10 cellular contexts compared by ENCODE assay signal in the genomic region with DNA sequence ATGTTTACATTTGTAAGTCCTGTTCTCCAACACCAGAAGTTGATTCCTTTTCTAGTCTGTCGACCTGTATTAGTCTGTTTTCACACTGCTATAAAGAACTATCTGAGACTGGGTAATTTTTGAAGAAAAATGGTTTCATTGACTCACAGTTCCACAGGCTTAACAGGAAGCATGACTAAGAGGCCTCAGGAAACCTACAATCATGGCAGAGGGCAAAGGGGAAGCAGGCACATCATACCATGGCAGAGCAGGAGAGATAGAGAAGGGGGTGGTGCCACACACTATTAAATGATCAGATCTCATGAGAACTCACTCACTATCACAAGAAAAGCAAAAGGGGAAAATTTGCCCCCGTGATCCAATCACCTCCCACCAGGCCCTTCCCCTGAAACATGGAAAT.
DNase-seq lines count a peak whose midpoint lies in the region; ATAC-seq and TF ChIP-seq lines count a peak whose summit lies in the region.
"Had no signal": no experiment of that assay in that cellular context is flagged by ENCODE, and none has a peak within 500 bp of the region (broad histone marks: within the 10 kb centered on the region; RNA-seq: fewer than 3 reads in every experiment).

No MANE protein-coding gene starts in this region.

- no peak overlapping the region for H3K4me3 ChIP-seq in astrocyte of the spinal cord (ENCODE audit: low read depth, low read length)
- H3K4me3 ChIP-seq: uterus had no signal

- in situ Hi-C loops in astrocyte of the spinal cord (cut with HindIII; ENCODE audit: low sequenced_read_pairs) = no loop called here
- in situ Hi-C loops in GM13977 (cut with MboI; ENCODE audit: low pct_unique_long_range_greater_than_20kb, low sequenced_read_pairs, unreplicated experiment) = no loop called here

- ATAC-seq in left lobe of liver (no peak), GM21737 (IDR thresholded peaks at IDR 0.05; ENCODE audit: unreplicated experiment) (no peak)

- DNase-seq in activated CD4-positive, alpha-beta T cell treated with anti-CD3 and anti-CD28 coated beads for 48 hours = peak; percentile 41
- DNase-seq in activated CD4-positive, alpha-beta T cell treated with anti-CD3 and anti-CD28 coated beads, Interleukin-2, amount 50 U/mL, for 4 hours = no peak
- peak; percentile 88 for DNase-seq in MV-4-11 (lab: John Stamatoyannopoulos, UW)
- peak; percentile 48 for DNase-seq in astrocyte of the spinal cord (ENCODE audit: low read depth, low spot score)
- no peak for DNase-seq in osteocyte (ENCODE audit: extremely low spot score, unreplicated experiment)
- DNase-seq in left lobe of liver (ENCODE audit: low spot score) = no peak
- no peak for DNase-seq in GM13977 (ENCODE audit: low spot score)
- DNase-seq: NCI-H2081, uterus had no signal

- no peaks in the 10 kb centered on the region for H3K27me3 Mint-ChIP-seq in osteocyte (ENCODE audit: unreplicated experiment)

- H3K4me1 Mint-ChIP-seq in osteocyte (ENCODE audit: unreplicated experiment) = peaks cover 36% of the 10 kb centered on the region

- no peak overlapping the region for H3K4me3 Mint-ChIP-seq in osteocyte (ENCODE audit: unreplicated experiment)

- peak overlapping the region; percentile 52 for H3K27ac Mint-ChIP-seq in osteocyte (ENCODE audit: unreplicated experiment)

- no peaks in the 10 kb centered on the region for H3K36me3 Mint-ChIP-seq in osteocyte (ENCODE audit: unreplicated experiment)

- TF ChIP-seq CTCF in astrocyte of the spinal cord (IDR thresholded peaks at IDR 0.05; ENCODE audit: low read depth, low read length) = no peak
- no peak for TF ChIP-seq CTCF in osteocyte (IDR thresholded peaks at IDR 0.05)
- no peak for TF ChIP-seq CTCF in GM13977 (IDR thresholded peaks at IDR 0.05; ENCODE audit: extremely low read depth, insufficient read depth, missing control alignments)

- H3K9me3 Mint-ChIP-seq in osteocyte (ENCODE audit: unreplicated experiment) = no peaks in the 10 kb centered on the region

Comparison
In these comparisons a context has a peak if more than half of its experiments do, and no peak if none do; other contexts are left out.
1. DNase-seq: peak in activated CD4-positive, alpha-beta T cell treated with anti-CD3 and anti-CD28 coated beads for 48 hours (single experiment), MV-4-11 (single experiment) and astrocyte of the spinal cord (single experiment); none in activated CD4-positive, alpha-beta T cell treated with anti-CD3 and anti-CD28 coated beads, Interleukin-2, amount 50 U/mL, for 4 hours (0 of 2), osteocyte (single experiment), left lobe of liver (single experiment) and GM13977 (single experiment).